9 cellular contexts compared by ENCODE assay signal in genomic region chr13:75359266-75359665, GRCh38.
DNase-seq lines count a peak whose midpoint lies in the region; ATAC-seq and TF ChIP-seq lines count a peak whose summit lies in the region.
"Had no signal": no experiment of that assay in that cellular context is flagged by ENCODE, and none has a peak within 500 bp of the region (broad histone marks: within the 10 kb centered on the region; RNA-seq: fewer than 3 reads in every experiment).

No MANE protein-coding gene starts in this region.

- H3K4me3 ChIP-seq in Panc1 (ENCODE audit: low read depth in 2 of 2, low read length in 2 of 2) = no peak overlapping the region
- no peak overlapping the region for H3K4me3 ChIP-seq in testis

- 90 to 96% methylated on average over 2 of the region's 2 CpGs for WGBS in testis, 2 donors

- DNase-seq in ELF-1 (ENCODE audit: low read depth, low spot score) (peak; percentile 38), Panc1 (ENCODE audit: low read depth, low spot score) (no peak), epithelial cell of prostate (ENCODE audit: low read depth, low spot score) (peak; percentile 54), non-pigmented ciliary epithelial cell (ENCODE audit: low read depth) (peak; percentile 84), UCSD-AML1 (lab: John Stamatoyannopoulos, UW; ENCODE audit: unreplicated experiment) (no peak), left ventricle myocardium superior (no peak), NCI-H1092 (lab: John Stamatoyannopoulos, UW) (no peak), testis (no peak)
- DNase-seq: NCI-H526 had no signal

- intact Hi-C loops in Panc1 (cut with micrococcal nuclease; ENCODE audit: unreplicated experiment) = no loop called here
- intact Hi-C loops in left ventricle myocardium superior (cut with micrococcal nuclease) = no loop called here
- intact Hi-C loops in testis (cut with DNase I; ENCODE audit: low total_unique reads) = no loop called here

- no peak for TF ChIP-seq CTCF in Panc1 (IDR thresholded peaks at IDR 0.05)
- TF ChIP-seq CTCF in testis (IDR thresholded peaks at IDR 0.05) = no peak

- no peaks in the 10 kb centered on the region for H3K27me3 ChIP-seq in Panc1 (ENCODE audit: control insufficient read depth, insufficient read depth, low read length)
- H3K27me3 ChIP-seq in testis = no peaks in the 10 kb centered on the region

- no peak for TF ChIP-seq POLR2A in testis (IDR thresholded peaks at IDR 0.05)

- in situ Hi-C loops in Panc1 (cut with HindIII; ENCODE audit: low pct_unique_long_range_greater_than_20kb, low sequenced_read_pairs) = no loop called here

- CTCF ChIA-PET in Panc1 (lab: Charles Lee) = no interaction called here

- H3K9me3 ChIP-seq in Panc1 (ENCODE audit: control insufficient read depth, insufficient read depth, low read depth, low read length) (no peaks in the 10 kb centered on the region), testis (no peaks in the 10 kb centered on the region)

- no TSS peak for BruUV-seq in Panc1 (replicated peaks; lab: Mats Ljungman, UMichigan)

- H3K36me3 ChIP-seq in Panc1 (ENCODE audit: control insufficient read depth, insufficient read depth, low read length) (no peaks in the 10 kb centered on the region), testis (ENCODE audit: low read depth, missing control alignments) (no peaks in the 10 kb centered on the region)

- POLR2A ChIA-PET in Panc1 (lab: Charles Lee) = no interaction called here

- H3K27ac ChIP-seq in Panc1 (ENCODE audit: low read length) (no peak overlapping the region), epithelial cell of prostate (peak overlapping the region; percentile 17), testis (no peak overlapping the region)

- ATAC-seq in Panc1 (peak; percentile 38; the same call in 1 of the 2 replicates), left ventricle myocardium superior (no peak)

- H3K4me1 ChIP-seq in Panc1 (ENCODE audit: control insufficient read depth, insufficient read depth, low read length) = no peaks in the 10 kb centered on the region
- H3K4me1 ChIP-seq in testis = no peaks in the 10 kb centered on the region

Comparison
In these comparisons a context has a peak if more than half of its experiments do, and no peak if none do; other contexts are left out.
1. DNase-seq: peak in ELF-1 (single experiment), epithelial cell of prostate (single experiment) and non-pigmented ciliary epithelial cell (single experiment); none in Panc1 (single experiment), UCSD-AML1 (single experiment), left ventricle myocardium superior (single experiment), NCI-H1092 (single experiment) and testis (single experiment).